ENCODE assay signal across 3 cellular contexts in genomic region chr7:21450076-21450475, GRCh38.
TF ChIP-seq lines count a peak whose summit lies in the region.

No MANE protein-coding gene starts in this region.

TF ChIP-seq in HepG2, 621 proteins besides CTCF, POLR2A, EP300 and RAD21:
- TF ChIP-seq ZNF253 (CRISPR knock-in tag; IDR thresholded peaks at IDR 0.05; ENCODE audit: borderline replicate concordance): no peak
- no peak for TF ChIP-seq ZSCAN12 (CRISPR knock-in tag; IDR thresholded peaks at IDR 0.05)
- TF ChIP-seq CBX1 (IDR thresholded peaks at IDR 0.05; ENCODE audit: low read depth): no peak
- TF ChIP-seq DBP (CRISPR knock-in tag; IDR thresholded peaks at IDR 0.05; ENCODE audit: not compliant biosample characterization): no peak
- peak; percentile 62 to 81 for TF ChIP-seq MAFK (conservative IDR thresholded peaks at IDR 0.05 in 1 of 2, IDR thresholded peaks at IDR 0.05 in 1 of 2; ENCODE audit: low read length in 2 of 2)
- peak; percentile 63 for TF ChIP-seq MAFF (IDR thresholded peaks at IDR 0.05; ENCODE audit: low read depth, low read length)

TF ChIP-seq in IMR-90, 13 proteins besides CTCF, POLR2A, EP300 and RAD21:
- TF ChIP-seq, protein P1, sequence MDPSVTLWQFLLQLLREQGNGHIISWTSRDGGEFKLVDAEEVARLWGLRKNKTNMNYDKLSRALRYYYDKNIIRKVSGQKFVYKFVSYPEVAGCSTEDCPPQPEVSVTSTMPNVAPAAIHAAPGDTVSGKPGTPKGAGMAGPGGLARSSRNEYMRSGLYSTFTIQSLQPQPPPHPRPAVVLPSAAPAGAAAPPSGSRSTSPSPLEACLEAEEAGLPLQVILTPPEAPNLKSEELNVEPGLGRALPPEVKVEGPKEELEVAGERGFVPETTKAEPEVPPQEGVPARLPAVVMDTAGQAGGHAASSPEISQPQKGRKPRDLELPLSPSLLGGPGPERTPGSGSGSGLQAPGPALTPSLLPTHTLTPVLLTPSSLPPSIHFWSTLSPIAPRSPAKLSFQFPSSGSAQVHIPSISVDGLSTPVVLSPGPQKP (IDR thresholded peaks at IDR 0.05; ENCODE audit: borderline replicate concordance, low read depth, low read length): no peak
- peak; percentile 72 for TF ChIP-seq MAFK (IDR thresholded peaks at IDR 0.05; ENCODE audit: low read depth, low read length)
TF ChIP-seq in IMR-90: peak in this region for 1.

TF ChIP-seq in K562, 482 proteins besides CTCF, POLR2A, EP300 and RAD21:
- TF ChIP-seq TBL1XR1 (IDR thresholded peaks at IDR 0.05; ENCODE audit: low read length in 2 of 2) (no peak), DDX20 (tag; IDR thresholded peaks at IDR 0.05; ENCODE audit: low read depth) (no peak), JUN (IDR thresholded peaks at IDR 0.05; ENCODE audit: borderline replicate concordance, low read depth, low read length) (no peak), JUN (CRISPR knock-in tag; IDR thresholded peaks at IDR 0.05; ENCODE audit: borderline replicate concordance) (no peak), C11orf30 (IDR thresholded peaks at IDR 0.05; ENCODE audit: low read depth) (peak; percentile 44), ZNF316 (IDR thresholded peaks at IDR 0.05) (peak; percentile 80), ATF3 (IDR thresholded peaks at IDR 0.05) (no peak), ATF3 (CRISPR knock-in tag; conservative IDR thresholded peaks at IDR 0.05) (no peak), JUNB (CRISPR knock-in tag; conservative IDR thresholded peaks at IDR 0.05) (no peak), RBM39 (optimal IDR thresholded peaks at IDR 0.05; ENCODE audit: low read depth, low read length) (no peak), MAFF (IDR thresholded peaks at IDR 0.05; ENCODE audit: low read length) (peak; percentile 62), EGR1 (conservative IDR thresholded peaks at IDR 0.05) (no peak), ZNF699 (CRISPR knock-in tag; IDR thresholded peaks at IDR 0.05; ENCODE audit: insufficient replicate concordance) (no peak), ZKSCAN1 (IDR thresholded peaks at IDR 0.05; ENCODE audit: low read depth, low read length) (no peak), HEY1 (CRISPR knock-in tag; IDR thresholded peaks at IDR 0.05; ENCODE audit: borderline replicate concordance) (no peak), ZFP36 (IDR thresholded peaks at IDR 0.05; ENCODE audit: low read depth, low read length, partially characterized antibody) (no peak), MAFK (IDR thresholded peaks at IDR 0.05; ENCODE audit: low read length) (peak; percentile 50; the same call in 1 of the 2 replicates), MAFG (tag; conservative IDR thresholded peaks at IDR 0.05) (peak; percentile 44; the same call in 1 of the 2 replicates)
